ENCODE assay signal across 2 cellular contexts in genomic region chr5:122030251-122030650, GRCh38.
TF ChIP-seq lines count a peak whose summit lies in the region.

No MANE protein-coding gene starts in this region.

TF ChIP-seq in HepG2, 621 proteins besides CTCF, POLR2A, EP300 and RAD21:
- TF ChIP-seq SMC3 (IDR thresholded peaks at IDR 0.05; ENCODE audit: low read length): 0 out of 2 replicates have a peak, but pooled peaks have one; percentile 15
- no peak for TF ChIP-seq ZNF670 (CRISPR knock-in tag; IDR thresholded peaks at IDR 0.05; ENCODE audit: borderline replicate concordance)
- no peak for TF ChIP-seq DDIT3 (CRISPR knock-in tag; IDR thresholded peaks at IDR 0.05)
- TF ChIP-seq STAG1 (CRISPR knock-in tag; IDR thresholded peaks at IDR 0.05): peak; percentile 17; the same call in 1 of the 2 replicates
- no peak for TF ChIP-seq ZKSCAN5 (CRISPR knock-in tag; IDR thresholded peaks at IDR 0.05)
- TF ChIP-seq CREBL2 (CRISPR knock-in tag; IDR thresholded peaks at IDR 0.05; ENCODE audit: borderline replicate concordance): no peak
- no peak for TF ChIP-seq MTERF4 (CRISPR knock-in tag; IDR thresholded peaks at IDR 0.05)
- TF ChIP-seq FOXP4 (CRISPR knock-in tag; IDR thresholded peaks at IDR 0.05): no peak

TF ChIP-seq in HEK293T, 16 proteins besides CTCF, POLR2A, EP300 and RAD21:
- TF ChIP-seq ELF4 (IDR thresholded peaks at IDR 0.05) (no peak), SP1 (IDR thresholded peaks at IDR 0.05) (no peak), TARDBP (IDR thresholded peaks at IDR 0.05) (no peak), BHLHE40 (IDR thresholded peaks at IDR 0.05; ENCODE audit: borderline replicate concordance) (no peak), ARNT (IDR thresholded peaks at IDR 0.05) (no peak), ZNF384 (IDR thresholded peaks at IDR 0.05) (no peak)
